Comparison of ENCODE assay signal across 12 cellular contexts in the genomic region with DNA sequence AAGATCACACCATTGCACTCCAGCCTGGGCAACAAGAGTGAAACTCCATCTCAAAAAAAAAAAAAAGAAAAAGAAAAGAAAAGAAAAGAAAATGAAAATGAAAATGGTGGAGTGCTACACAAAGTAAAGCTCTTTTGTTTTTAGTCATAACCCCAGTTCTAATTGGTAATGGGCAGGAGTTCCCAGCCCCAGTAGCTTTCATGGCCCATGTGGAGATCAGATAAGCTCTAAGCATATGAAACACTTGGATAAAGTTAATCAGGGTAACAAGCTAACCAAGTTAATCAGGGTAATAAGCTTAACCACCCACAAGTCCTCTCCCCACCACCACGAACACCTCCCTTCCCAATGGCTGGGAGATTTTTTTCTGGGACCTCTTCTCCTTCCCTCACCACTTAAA.
DNase-seq lines count a peak whose midpoint lies in the region; ATAC-seq, FAIRE-seq and TF ChIP-seq lines count a peak whose summit lies in the region.
"Had no signal": no experiment of that assay in that cellular context is flagged by ENCODE, and none has a peak within 500 bp of the region (broad histone marks: within the 10 kb centered on the region; RNA-seq: fewer than 3 reads in every experiment).

No MANE protein-coding gene starts in this region.

- ATAC-seq in HG02759 (IDR thresholded peaks at IDR 0.05; ENCODE audit: unreplicated experiment) (peak; percentile 71), HG03521 (IDR thresholded peaks at IDR 0.05; ENCODE audit: unreplicated experiment) (peak; percentile 68), heart right ventricle (no peak), upper lobe of left lung (ENCODE audit: low FRiP score in 2 of 2) (no peak)

- no peak for TF ChIP-seq POLR2A in GM12891 (IDR thresholded peaks at IDR 0.05; ENCODE audit: low read depth, low read length)
- TF ChIP-seq POLR2A in upper lobe of left lung (IDR thresholded peaks at IDR 0.05), result no peak

- TF ChIP-seq CTCF in heart right ventricle (IDR thresholded peaks at IDR 0.05) (no peak), upper lobe of left lung (IDR thresholded peaks at IDR 0.05) (no peak)

- H3K4me3 ChIP-seq in heart right ventricle (no peak overlapping the region), upper lobe of left lung (no peak overlapping the region)
- H3K4me3 ChIP-seq: colonic mucosa had no signal

- FAIRE-seq in GM12891 (lab: Jason Lieb, UNC), result peak; percentile 85
- FAIRE-seq: frontal cortex had no signal

- peaks cover 0 to 3% (median 0%) of the 10 kb centered on the region in 7 donors for H3K27me3 ChIP-seq in heart right ventricle
- H3K27me3 ChIP-seq in upper lobe of left lung, result no peaks in the 10 kb centered on the region
- H3K27me3 ChIP-seq: colonic mucosa had no signal

- no peak for TF ChIP-seq EP300 in upper lobe of left lung (IDR thresholded peaks at IDR 0.05)

- H3K36me3 ChIP-seq in heart right ventricle (no peaks in the 10 kb centered on the region), upper lobe of left lung (no peaks in the 10 kb centered on the region)
- H3K36me3 ChIP-seq: colonic mucosa had no signal

- intact Hi-C loops in heart right ventricle (cut with DNase I), result loop anchor here in 2 of 10 donors (10.0 kb wide), 1 partner anchor 1008 kb away; no protein-coding TSS in a partner anchor

- DNase-seq in GM12891 (ENCODE audit: insufficient read length, low spot score) (peak; percentile 32), GM19238 (ENCODE audit: insufficient read length, low spot score) (peak; percentile 46), SKM-1 treated with dmso at 0.1 percent for 144 hours (lab: John Stamatoyannopoulos, UW; ENCODE audit: unreplicated experiment) (no peak), heart right ventricle (no peak), GM03348 (ENCODE audit: low spot score) (no peak), upper lobe of left lung (no peak)
- DNase-seq: colonic mucosa, mammary epithelial cell, NCI-H69 had no signal

- H3K27ac ChIP-seq in heart right ventricle (no peak overlapping the region), upper lobe of left lung (no peak overlapping the region)
- H3K27ac ChIP-seq: colonic mucosa had no signal

- H3K4me1 ChIP-seq in heart right ventricle, result peaks cover 0 to 9% (median 0%) of the 10 kb centered on the region in 9 donors
- no peaks in the 10 kb centered on the region for H3K4me1 ChIP-seq in upper lobe of left lung
- H3K4me1 ChIP-seq: colonic mucosa had no signal

- 79 to 90% methylated on average over 1 of the region's 1 CpG for WGBS in heart right ventricle, 2 donors
- WGBS in upper lobe of left lung, 2 donors, result 83 to 92% methylated on average over 1 of the region's 1 CpG

- H3K9me3 ChIP-seq in heart right ventricle (no peaks in the 10 kb centered on the region), upper lobe of left lung (no peaks in the 10 kb centered on the region)
- H3K9me3 ChIP-seq: colonic mucosa had no signal

TF ChIP-seq in GM12891, 5 proteins besides CTCF, POLR2A, EP300 and RAD21:
- TF ChIP-seq POU2F2 (IDR thresholded peaks at IDR 0.05; ENCODE audit: low read depth, low read length) (no peak), TAF1 (IDR thresholded peaks at IDR 0.05; ENCODE audit: low read depth, low read length) (no peak), SPI1 (IDR thresholded peaks at IDR 0.05; ENCODE audit: low read depth, low read length) (no peak), PAX5 (IDR thresholded peaks at IDR 0.05; ENCODE audit: insufficient read depth, low read length, severe bottlenecking) (no peak), POLR2AphosphoS5 (IDR thresholded peaks at IDR 0.05; ENCODE audit: low read depth, low read length) (no peak)

Comparison
In these comparisons a context has a peak if more than half of its experiments do, and no peak if none do; other contexts are left out.
1. DNase-seq: peak in GM12891 (single experiment) and GM19238 (single experiment); none in SKM-1 treated with dmso at 0.1 percent for 144 hours (single experiment), heart right ventricle (0 of 2), GM03348 (single experiment) and upper lobe of left lung (0 of 2).
2. ATAC-seq: peak in HG02759 (single experiment) and HG03521 (single experiment); none in heart right ventricle (0 of 8) and upper lobe of left lung (0 of 2).